In genomic region chr12:113252494-113252893, GRCh38 we compare ENCODE assay signal across 14 cellular contexts.
"Had no signal": no experiment of that assay in that cellular context is flagged by ENCODE, and none has a peak within 500 bp of the region (broad histone marks: within the 10 kb centered on the region; RNA-seq: fewer than 3 reads in every experiment).

No MANE protein-coding gene starts in this region.

- H3K27ac Mint-ChIP-seq: activated CD4-positive, alpha-beta T cell treated with anti-CD3 and anti-CD28 coated beads for 36 hours; activated naive CD8-positive, alpha-beta T cell treated with anti-CD3 and anti-CD28 coated beads, Interleukin-2, amount 50 U/mL, for 24 hours; activated T-helper 1 cell treated with anti-CD3 and anti-CD28 coated beads, Interleukin-12 subunit alpha, Interleukin-12 subunit beta, Interleukin-2, Interleukin-4 antibody, amounts not matched to agents 30 ng/mL and 10 ng/mL and 1 ng/mL, durations not matched to agents 14 hours and 24 hours and 36 hours; endodermal cell; immature natural killer cell; natural killer cell treated with Interleukin-12 subunit alpha and Interleukin-12 subunit beta and Interleukin-15 and Interleukin-18, amount 100 ng/mL, for 72 hours had no signal

- H3K4me3 Mint-ChIP-seq: activated CD4-positive, alpha-beta T cell treated with anti-CD3 and anti-CD28 coated beads for 36 hours; activated naive CD8-positive, alpha-beta T cell treated with anti-CD3 and anti-CD28 coated beads, Interleukin-2, amount 50 U/mL, for 24 hours; activated T-helper 1 cell treated with anti-CD3 and anti-CD28 coated beads, Interleukin-12 subunit alpha, Interleukin-12 subunit beta, Interleukin-2, Interleukin-4 antibody, amounts not matched to agents 30 ng/mL and 10 ng/mL and 1 ng/mL, durations not matched to agents 14 hours and 24 hours and 36 hours; endodermal cell; immature natural killer cell; natural killer cell treated with Interleukin-12 subunit alpha and Interleukin-12 subunit beta and Interleukin-15 and Interleukin-18, amount 100 ng/mL, for 72 hours had no signal

- H3K4me3 ChIP-seq: prostate gland, testis had no signal

- H3K9me3 Mint-ChIP-seq: natural killer cell treated with Interleukin-12 subunit alpha and Interleukin-12 subunit beta and Interleukin-15 and Interleukin-18, amount 100 ng/mL, for 72 hours had no signal

- H3K27me3 ChIP-seq: testis had no signal

- H3K4me1 ChIP-seq: prostate gland, testis had no signal

- H3K27ac ChIP-seq: prostate gland, testis had no signal

- H3K4me1 Mint-ChIP-seq: activated CD4-positive, alpha-beta T cell treated with anti-CD3 and anti-CD28 coated beads for 36 hours; immature natural killer cell had no signal

- H3K9me3 ChIP-seq: prostate gland, testis had no signal

- DNase-seq: activated CD4-positive, alpha-beta T cell treated with anti-CD3 and anti-CD28 coated beads for 36 hours; activated naive CD4-positive, alpha-beta T cell treated with Interleukin-2 at 50 U/mL for 16 hours; activated naive CD8-positive, alpha-beta T cell treated with anti-CD3 and anti-CD28 coated beads, Interleukin-2, amount 50 U/mL, for 24 hours; endodermal cell; immature natural killer cell; nucleus accumbens; stimulated activated CD4-positive, alpha-beta T cell treated with anti-CD3 and anti-CD28 coated beads, Interleukin-2, amount 100 ng/mL, for 48 hours; stimulated activated CD8-positive, alpha-beta memory T cell treated with anti-CD3 and anti-CD28 coated beads, Interleukin-4, amount 100 ng/mL, for 48 hours; stimulated activated naive CD8-positive, alpha-beta T cell treated with anti-CD3 and anti-CD28 coated beads, Interleukin-15, Interleukin-2, amounts not matched to agents 100 U/mL and 50 U/mL, for 24 hours; T-helper 1 cell; testis had no signal

- H3K27me3 Mint-ChIP-seq: activated CD4-positive, alpha-beta T cell treated with anti-CD3 and anti-CD28 coated beads for 36 hours; activated naive CD8-positive, alpha-beta T cell treated with anti-CD3 and anti-CD28 coated beads, Interleukin-2, amount 50 U/mL, for 24 hours; natural killer cell treated with Interleukin-12 subunit alpha and Interleukin-12 subunit beta and Interleukin-15 and Interleukin-18, amount 100 ng/mL, for 72 hours had no signal

- ATAC-seq: activated CD4-positive, alpha-beta T cell treated with anti-CD3 and anti-CD28 coated beads for 36 hours; activated naive CD8-positive, alpha-beta T cell treated with anti-CD3 and anti-CD28 coated beads, Interleukin-2, amount 50 U/mL, for 24 hours; natural killer cell treated with Interleukin-12 subunit alpha and Interleukin-12 subunit beta and Interleukin-15 and Interleukin-18, amount 100 ng/mL, for 72 hours; stimulated activated naive CD8-positive, alpha-beta T cell treated with anti-CD3 and anti-CD28 coated beads, Interleukin-15, Interleukin-2, amounts not matched to agents 100 U/mL and 50 U/mL, for 24 hours had no signal
